Comparison of ENCODE assay signal across 10 cellular contexts in genomic region chr7:130352335-130353074, GRCh38. TPM values are rescaled to one million over a fixed set of nuclear protein-coding genes. Genes with fewer than 3 reads are reported as not detected.
A peak's percentile ranks its signal among the peaks of the same experiment; 100 is the strongest.
DNase-seq lines count a peak whose midpoint lies in the region; ATAC-seq and TF ChIP-seq lines count a peak whose summit lies in the region.
"Had no signal": no experiment of that assay in that cellular context is flagged by ENCODE, and none has a peak within 500 bp of the region (broad histone marks: within the 10 kb centered on the region; RNA-seq: fewer than 3 reads in every experiment).

No MANE protein-coding gene starts in this region.

- no peak overlapping the region for H3K4me3 Mint-ChIP-seq in Caco-2 (ENCODE audit: unreplicated experiment)
- H3K4me3 Mint-ChIP-seq: activated CD4-positive, alpha-beta T cell treated with anti-CD3 and anti-CD28 coated beads, Interleukin-2, amount 10 ng/mL, durations not matched to agents 7 days and 5 days; stimulated activated naive CD8-positive, alpha-beta T cell treated with anti-CD3 and anti-CD28 coated beads, Interleukin-15, Interleukin-2, amounts not matched to agents 100 ng/mL and 50 ng/mL, for 24 hours had no signal

- no peaks in the 10 kb centered on the region for H3K79me2 ChIP-seq in osteoblast (ENCODE audit: insufficient read depth, low read length)

- peaks cover 5% of the 10 kb centered on the region for H3K36me3 Mint-ChIP-seq in Caco-2 (ENCODE audit: insufficient read depth, unreplicated experiment)

- no peaks in the 10 kb centered on the region for H3K27me3 ChIP-seq in Caco-2 (replicated peaks; ENCODE audit: control insufficient read depth, insufficient read depth, low read length)
- no peaks in the 10 kb centered on the region for H3K27me3 ChIP-seq in ectodermal cell (ENCODE audit: control insufficient read depth, insufficient read depth, low read length, poor library complexity, severe bottlenecking)
- no peaks in the 10 kb centered on the region for H3K27me3 ChIP-seq in osteoblast (ENCODE audit: insufficient read depth, low read length)

- BruUV-seq in Caco-2 (replicated peaks; lab: Mats Ljungman, UMichigan) = no TSS peak

- H3K36me3 ChIP-seq in Caco-2 (ENCODE audit: control insufficient read depth, insufficient read depth, low read length) (no peaks in the 10 kb centered on the region), ectodermal cell (ENCODE audit: control insufficient read depth, insufficient read depth, low read length) (no peaks in the 10 kb centered on the region), osteoblast (ENCODE audit: insufficient read depth, low read length) (no peaks in the 10 kb centered on the region)

- no peak overlapping the region for H3K4me3 ChIP-seq in Caco-2 (ENCODE audit: low read depth, low read length)
- no peak overlapping the region for H3K4me3 ChIP-seq in ectodermal cell (ENCODE audit: insufficient read depth, low read depth, low read length)
- peak overlapping the region; percentile 9 for H3K4me3 ChIP-seq in osteoblast (ENCODE audit: insufficient read depth, low read length)

- ATAC-seq in HG02610 (IDR thresholded peaks at IDR 0.05; ENCODE audit: unreplicated experiment) = no peak

- CTCF ChIA-PET in Caco-2 (lab: Charles Lee) = no interaction called here

- TF ChIP-seq CTCF in Caco-2 (IDR thresholded peaks at IDR 0.05; ENCODE audit: insufficient read depth in 1 of 2, low read depth in 1 of 2, low read length in 1 of 2, severe bottlenecking in 1 of 2, unreplicated experiment in 1 of 2) (no peak), osteoblast (IDR thresholded peaks at IDR 0.05; ENCODE audit: extremely low read depth, low read depth, low read length) (no peak)

- no peaks in the 10 kb centered on the region for H3K9me3 Mint-ChIP-seq in Caco-2 (ENCODE audit: unreplicated experiment)
- H3K9me3 Mint-ChIP-seq: activated CD4-positive, alpha-beta T cell treated with anti-CD3 and anti-CD28 coated beads, Interleukin-2, amount 10 ng/mL, durations not matched to agents 7 days and 5 days; stimulated activated naive CD8-positive, alpha-beta T cell treated with anti-CD3 and anti-CD28 coated beads, Interleukin-15, Interleukin-2, amounts not matched to agents 100 ng/mL and 50 ng/mL, for 24 hours had no signal

- peaks cover 30% of the 10 kb centered on the region for H3K4me1 Mint-ChIP-seq in Caco-2 (ENCODE audit: low read depth, unreplicated experiment)

- peak overlapping the region; percentile 64 for H3K4me2 ChIP-seq in osteoblast (ENCODE audit: insufficient read depth, low read length)

- intact Hi-C loops in Caco-2 (cut with micrococcal nuclease; ENCODE audit: unreplicated experiment) = no loop called here

- H3K27ac ChIP-seq in ectodermal cell (ENCODE audit: insufficient read depth, low read depth, low read length, poor library complexity, severe bottlenecking) (peak overlapping the region; percentile 73), osteoblast (ENCODE audit: low read depth, low read length) (no peak overlapping the region)

- 65 to 68% methylated on average over 19 of the region's 19 CpGs for WGBS in ectodermal cell, 2 experiments

- H3K27ac Mint-ChIP-seq in Caco-2 (ENCODE audit: unreplicated experiment) = peak overlapping the region; percentile 20
- H3K27ac Mint-ChIP-seq: activated CD4-positive, alpha-beta T cell treated with anti-CD3 and anti-CD28 coated beads, Interleukin-2, amount 10 ng/mL, durations not matched to agents 7 days and 5 days had no signal

- H3K27me3 Mint-ChIP-seq in Caco-2 (ENCODE audit: insufficient read depth, unreplicated experiment) = no peaks in the 10 kb centered on the region
- H3K27me3 Mint-ChIP-seq: activated CD4-positive, alpha-beta T cell treated with anti-CD3 and anti-CD28 coated beads, Interleukin-2, amount 10 ng/mL, durations not matched to agents 7 days and 5 days; stimulated activated naive CD8-positive, alpha-beta T cell treated with anti-CD3 and anti-CD28 coated beads, Interleukin-15, Interleukin-2, amounts not matched to agents 100 ng/mL and 50 ng/mL, for 24 hours had no signal

- POLR2A ChIA-PET in Caco-2 (lab: Charles Lee) = no interaction called here

- H4K20me1 ChIP-seq in osteoblast (ENCODE audit: insufficient read depth, low read length) = no peaks in the 10 kb centered on the region

- H3K9me3 ChIP-seq in Caco-2 (no peaks in the 10 kb centered on the region), ectodermal cell (ENCODE audit: control insufficient read depth, low read length) (no peaks in the 10 kb centered on the region), osteoblast (ENCODE audit: low read depth, low read length) (no peaks in the 10 kb centered on the region)

- H3K4me1 ChIP-seq in Caco-2 (peaks cover 49% of the 10 kb centered on the region), ectodermal cell (ENCODE audit: control insufficient read depth, insufficient read depth, low read length) (peaks cover 51% of the 10 kb centered on the region), osteoblast (ENCODE audit: insufficient read depth, low read length) (peaks cover 32% of the 10 kb centered on the region)

- H2AFZ ChIP-seq in osteoblast (ENCODE audit: low read length) = peak overlapping the region; percentile 52

- DNase-seq in Caco-2 = no peak
- DNase-seq in NCI-H2171 (lab: John Stamatoyannopoulos, UW) = peak; percentile 38
- peak; percentile 86 for DNase-seq in osteoblast (ENCODE audit: insufficient read length, low spot score, missing footprints)
- no peak for DNase-seq in MV-4-11 (lab: John Stamatoyannopoulos, UW)
- no peak for DNase-seq in NCI-H446 (lab: John Stamatoyannopoulos, UW)
- DNase-seq in NCI-H82 (lab: John Stamatoyannopoulos, UW) = no peak
- DNase-seq: activated CD4-positive, alpha-beta T cell treated with anti-CD3 and anti-CD28 coated beads, Interleukin-2, amount 10 ng/mL, durations not matched to agents 7 days and 5 days had no signal

RNA-seq across cellular contexts. Expression of gene CPA5, which starts 7.9 kb away (rescaled TPM):
- total RNA-seq in Caco-2 (2022) (not detected in 2 replicates), osteoblast (not detected in 2 replicates)
- not detected for polyA plus RNA-seq in ectodermal cell (2013, experiment 1 of 4)
- polyA plus RNA-seq in ectodermal cell (2013, experiment 2 of 4) = not detected
- not detected for polyA plus RNA-seq in ectodermal cell (2013, experiment 3 of 4)
- polyA plus RNA-seq in ectodermal cell (2013, experiment 4 of 4) = not detected
- total RNA-seq: activated CD4-positive, alpha-beta T cell treated with anti-CD3 and anti-CD28 coated beads, Interleukin-2, amount 10 ng/mL, durations not matched to agents 7 days and 5 days had no signal

RNA-seq across cellular contexts. Expression of gene CPA1, which starts 27.8 kb away (rescaled TPM):
- not detected in 2 replicates for total RNA-seq in Caco-2 (2022)
- 0.63 TPM for polyA plus RNA-seq in ectodermal cell (2013, experiment 1 of 4)
- not detected for polyA plus RNA-seq in ectodermal cell (2013, experiment 2 of 4)
- polyA plus RNA-seq in ectodermal cell (2013, experiment 3 of 4) = 0.37 TPM
- polyA plus RNA-seq in ectodermal cell (2013, experiment 4 of 4) = 0.61 TPM
- 1.1 TPM in 1 of 2 replicates, not detected in the other for total RNA-seq in osteoblast
- total RNA-seq: activated CD4-positive, alpha-beta T cell treated with anti-CD3 and anti-CD28 coated beads, Interleukin-2, amount 10 ng/mL, durations not matched to agents 7 days and 5 days had no signal

RNA-seq across cellular contexts. Expression of gene CPA4, which starts 59.5 kb away (rescaled TPM):
- total RNA-seq in Caco-2 (2022) (0.59 and 0.72 TPM in 2 replicates), osteoblast (18.6 and 28.2 TPM in 2 replicates)
- 0.46 TPM for polyA plus RNA-seq in ectodermal cell (2013, experiment 1 of 4)
- polyA plus RNA-seq in ectodermal cell (2013, experiment 2 of 4) = 0.28 TPM
- polyA plus RNA-seq in ectodermal cell (2013, experiment 3 of 4) = 0.37 TPM
- 1.4 TPM for polyA plus RNA-seq in ectodermal cell (2013, experiment 4 of 4)
- total RNA-seq: activated CD4-positive, alpha-beta T cell treated with anti-CD3 and anti-CD28 coated beads, Interleukin-2, amount 10 ng/mL, durations not matched to agents 7 days and 5 days had no signal

Comparison
In these comparisons a context has a peak if more than half of its experiments do, and no peak if none do; other contexts are left out.
1. DNase-seq: peak in NCI-H2171 (single experiment) and osteoblast (single experiment); none in Caco-2 (0 of 2), MV-4-11 (single experiment), NCI-H446 (0 of 2) and NCI-H82 (single experiment).
2. RNA of gene CPA4, which starts 59.5 kb away (total RNA-seq): 18.6 to 28.2 TPM in osteoblast; 0.59 to 0.72 TPM in Caco-2; every median in the first group is over 10 times any median in the second.